13 cellular contexts compared by ENCODE assay signal in the genomic region with DNA sequence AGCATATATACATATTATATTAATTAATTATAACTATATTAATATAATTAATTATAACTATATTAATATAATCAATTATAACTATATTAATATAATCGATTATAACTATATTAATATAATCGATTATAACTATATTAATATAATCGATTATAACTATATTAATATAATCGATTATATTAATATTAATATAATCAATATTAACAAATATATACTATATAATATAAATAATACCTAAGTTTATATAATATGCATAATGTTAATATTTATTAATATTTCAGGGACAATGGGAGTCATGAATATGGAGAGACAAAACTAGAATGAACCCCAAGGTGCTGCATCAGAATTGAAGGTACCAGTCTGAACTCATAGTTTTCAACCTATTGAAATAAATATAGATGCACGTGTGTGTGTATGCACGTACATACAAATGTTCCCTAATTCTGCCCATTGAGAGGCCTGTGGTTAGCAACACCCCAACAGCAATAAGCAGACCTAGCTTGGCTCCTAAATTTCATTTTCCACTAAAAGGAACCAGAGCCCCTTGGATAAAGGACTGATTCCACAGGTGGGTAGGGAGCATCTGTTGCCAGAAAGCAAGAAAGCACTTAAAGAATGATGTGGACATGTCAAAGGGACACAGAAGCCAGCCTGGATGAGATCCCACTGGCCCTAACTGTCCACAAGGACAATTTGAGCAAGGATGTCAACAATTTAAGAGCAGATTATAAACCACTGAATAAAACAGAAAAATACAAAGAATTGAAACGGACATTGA. TPM values are rescaled to one million over a fixed set of nuclear protein-coding genes. Genes with fewer than 3 reads are reported as not detected.
DNase-seq lines count a peak whose midpoint lies in the region; ATAC-seq, FAIRE-seq and TF ChIP-seq lines count a peak whose summit lies in the region.
"Had no signal": no experiment of that assay in that cellular context is flagged by ENCODE, and none has a peak within 500 bp of the region (broad histone marks: within the 10 kb centered on the region; RNA-seq: fewer than 3 reads in every experiment).

No MANE protein-coding gene starts in this region.

- H3K9me3 Mint-ChIP-seq in CD4-positive, alpha-beta memory T cell = no peaks in the 10 kb centered on the region
- H3K9me3 Mint-ChIP-seq: memory B cell had no signal

- intact Hi-C loops in CD4-positive, alpha-beta memory T cell (cut with micrococcal nuclease) = no loop called here
- intact Hi-C loops in PC-9 (cut with micrococcal nuclease; ENCODE audit: unreplicated experiment) = no loop called here
- intact Hi-C loops in psoas muscle (cut with DNase I) = no loop called here

- peaks cover 20 to 46% (median 36%) of the 10 kb centered on the region in 4 donors for H3K4me1 Mint-ChIP-seq in CD4-positive, alpha-beta memory T cell

- POLR2A ChIA-PET in CD4-positive, alpha-beta memory T cell (lab: Charles Lee; ENCODE audit: partially characterized antibody) = no interaction called here
- POLR2A ChIA-PET in PC-9 (lab: Charles Lee; ENCODE audit: unreplicated experiment) = no interaction called here

- no peak overlapping the region for H3K4me3 Mint-ChIP-seq in CD4-positive, alpha-beta memory T cell
- H3K4me3 Mint-ChIP-seq: memory B cell had no signal

- peaks cover 66% of the 10 kb centered on the region for H3F3A ChIP-seq in PC-9 (ENCODE audit: insufficient read depth, low read depth)

- H4K20me1 ChIP-seq in PC-9 (ENCODE audit: insufficient read depth) = no peaks in the 10 kb centered on the region

- 80 to 83% (median 80%) methylated on average over 7 of the region's 7 CpGs for WGBS in psoas muscle, 3 donors

- H3K4me1 ChIP-seq in CD4-positive, alpha-beta memory T cell (ENCODE audit: insufficient read depth, low read length) = peaks cover 31% of the 10 kb centered on the region
- H3K4me1 ChIP-seq in PC-9 (replicated peaks; ENCODE audit: insufficient read depth) (peaks cover 63% of the 10 kb centered on the region), psoas muscle (peaks cover 90% of the 10 kb centered on the region), BE2C (peaks cover 17% of the 10 kb centered on the region)

- H3K4me3 ChIP-seq in CD4-positive, alpha-beta memory T cell (ENCODE audit: low read length in 2 of 2) = no peak overlapping the region
- H3K4me3 ChIP-seq in PC-9 (no peak overlapping the region), psoas muscle (no peak overlapping the region), BE2C (ENCODE audit: low read depth, low read length) (no peak overlapping the region)

- peaks cover 10 to 18% of the 10 kb centered on the region in 2 donors for H3K36me3 Mint-ChIP-seq in CD4-positive, alpha-beta memory T cell

- no peak for ATAC-seq in psoas muscle
- ATAC-seq in HG02870 (IDR thresholded peaks at IDR 0.05; ENCODE audit: unreplicated experiment) = no peak

- no peaks in the 10 kb centered on the region for H3K27me3 Mint-ChIP-seq in CD4-positive, alpha-beta memory T cell
- H3K27me3 Mint-ChIP-seq: memory B cell, progenitor cell of endocrine pancreas had no signal

- H3K27ac ChIP-seq in CD4-positive, alpha-beta memory T cell (ENCODE audit: low read depth, low read length) = no peak overlapping the region
- H3K27ac ChIP-seq in PC-9 = peak overlapping the region; percentile 25; the same call in 1 of the 2 replicates
- peak overlapping the region; percentile 97 for H3K27ac ChIP-seq in psoas muscle

- no peak overlapping the region for H3K4me2 ChIP-seq in PC-9

- no peaks in the 10 kb centered on the region for H3K27me3 ChIP-seq in CD4-positive, alpha-beta memory T cell (ENCODE audit: insufficient read depth, low read length)
- no peaks in the 10 kb centered on the region for H3K27me3 ChIP-seq in PC-9 (ENCODE audit: insufficient read depth, low read depth)
- no peaks in the 10 kb centered on the region for H3K27me3 ChIP-seq in psoas muscle (ENCODE audit: insufficient read depth in 3 of 3, low read length in 2 of 3)
- no peaks in the 10 kb centered on the region for H3K27me3 ChIP-seq in BE2C

- BruUV-seq in PC-9 (replicated peaks; lab: Mats Ljungman, UMichigan) = no TSS peak

- TF ChIP-seq CTCF in PC-9 (conservative IDR thresholded peaks at IDR 0.05) (no peak), psoas muscle (IDR thresholded peaks at IDR 0.05) (no peak), BE2C (IDR thresholded peaks at IDR 0.05; ENCODE audit: low read depth, low read length) (no peak)

- DNase-seq in CD4-positive, alpha-beta memory T cell = no peak
- DNase-seq in PC-9 = no peak
- DNase-seq in psoas muscle = no peak
- no peak for DNase-seq in NK-92 (lab: John Stamatoyannopoulos, UW; ENCODE audit: unreplicated experiment)
- DNase-seq in BE2C = no peak
- DNase-seq in HuH-7.5 (ENCODE audit: low spot score) = no peak
- DNase-seq: hypothalamus, NCI-H2171 had no signal

- peaks cover 49% of the 10 kb centered on the region for H3K79me2 ChIP-seq in PC-9 (ENCODE audit: low read depth)

- no peaks in the 10 kb centered on the region for H3K9me3 ChIP-seq in CD4-positive, alpha-beta memory T cell (ENCODE audit: control insufficient read depth in 1 of 2, low read length in 2 of 2)
- H3K9me3 ChIP-seq in PC-9 (ENCODE audit: insufficient read depth, low read depth) = no peaks in the 10 kb centered on the region
- H3K9me3 ChIP-seq in psoas muscle = no peaks in the 10 kb centered on the region
- no peaks in the 10 kb centered on the region for H3K9me3 ChIP-seq in BE2C

- FAIRE-seq in endometrium (lab: Jason Lieb, UNC) = peak; percentile 99

- H3K27ac Mint-ChIP-seq in CD4-positive, alpha-beta memory T cell = peak overlapping the region in 4 of 7 donors; percentile 41 to 46 (median 44)
- H3K27ac Mint-ChIP-seq: memory B cell, progenitor cell of endocrine pancreas had no signal

- H3K9me2 ChIP-seq in PC-9 (ENCODE audit: insufficient read depth) = no peaks in the 10 kb centered on the region

- CTCF ChIA-PET in CD4-positive, alpha-beta memory T cell (lab: Charles Lee; ENCODE audit: partially characterized antibody) = interaction anchor here (1.0 to 1.9 kb wide), 2 partner anchors 114 to 1160 kb away, joined by 4 to 5 read pairs; no protein-coding TSS in a partner anchor
- CTCF ChIA-PET in PC-9 (lab: Charles Lee) = no interaction called here

- H2AFZ ChIP-seq in PC-9 = no peak overlapping the region

- peaks cover 12% of the 10 kb centered on the region for H3K36me3 ChIP-seq in CD4-positive, alpha-beta memory T cell (ENCODE audit: insufficient read depth, low read length)
- H3K36me3 ChIP-seq in PC-9 (ENCODE audit: low read depth) (peaks cover 17% of the 10 kb centered on the region), psoas muscle (ENCODE audit: insufficient read depth in 1 of 2, low read depth in 1 of 2) (peaks cover 0 to 33% of the 10 kb centered on the region in 2 donors), BE2C (peaks cover 10% of the 10 kb centered on the region)

RNA-seq across cellular contexts. Expression of a gene that starts 21.3 kb away (rescaled TPM):
- total RNA-seq in CD4-positive, alpha-beta memory T cell = 10 to 100 TPM; 32.3 to 38.0 TPM
- 1 to 10 TPM; 1.4 to 9.3 TPM for polyA plus RNA-seq in CD4-positive, alpha-beta memory T cell
- total RNA-seq in PC-9 (2021) (54.5 and 62.1 TPM in 2 replicates), psoas muscle (10 to 100 TPM; 24.9 to 68.6 (median 55.9) TPM)
- polyA plus RNA-seq in psoas muscle = 10 to 100 TPM; 10.0 to 39.8 (median 10.9) TPM
- polyA plus RNA-seq in BE2C (2012; ENCODE audit: insufficient read depth, insufficient read length, low read depth) = 21.5 TPM

RNA-seq across cellular contexts. Expression of a gene that starts 43.8 kb away (rescaled TPM):
- not detected for total RNA-seq in CD4-positive, alpha-beta memory T cell
- not detected for polyA plus RNA-seq in CD4-positive, alpha-beta memory T cell
- total RNA-seq in PC-9 (2021) = not detected in 2 replicates
- not detected for total RNA-seq in psoas muscle
- not detected for polyA plus RNA-seq in psoas muscle
- polyA plus RNA-seq in BE2C (2012; ENCODE audit: insufficient read depth, insufficient read length, low read depth) = not detected
- total RNA-seq: LHCN-M2, progenitor cell of endocrine pancreas had no signal
